ENCODE assay signal across 22 cellular contexts in the genomic region with DNA sequence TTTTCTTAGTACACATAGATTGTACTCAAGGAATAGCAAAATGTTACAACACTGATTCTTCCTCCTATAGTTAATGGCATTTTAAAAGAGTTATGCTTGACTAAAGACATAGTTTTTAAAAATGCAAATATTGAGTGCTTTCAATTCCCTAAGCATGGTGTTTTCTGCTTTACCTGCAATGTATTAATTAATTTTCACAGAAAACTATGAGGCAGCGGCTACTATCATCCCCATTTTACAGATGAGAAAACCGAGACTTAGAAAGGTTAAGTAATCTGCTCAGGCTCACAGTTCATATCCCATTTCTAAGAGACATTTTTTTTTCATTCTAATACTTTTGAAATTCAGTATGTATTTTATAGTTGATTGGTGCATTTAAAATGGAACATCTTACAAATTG. TPM values are rescaled to one million over a fixed set of nuclear protein-coding genes. Genes with fewer than 3 reads are reported as not detected.
DNase-seq lines count a peak whose midpoint lies in the region; ATAC-seq and TF ChIP-seq lines count a peak whose summit lies in the region.
"Had no signal": no experiment of that assay in that cellular context is flagged by ENCODE, and none has a peak within 500 bp of the region (broad histone marks: within the 10 kb centered on the region; RNA-seq: fewer than 3 reads in every experiment).

No MANE protein-coding gene starts in this region.

- H3K27ac ChIP-seq in left ventricle myocardium inferior (replicated peaks) (peak overlapping the region; percentile 83), right cardiac atrium (ENCODE audit: low read length) (no peak overlapping the region), coronary artery (peak overlapping the region; percentile 92 to 93), neutrophil (peak overlapping the region; percentile 98), upper lobe of right lung (peak overlapping the region; percentile 83)
- H3K27ac ChIP-seq: KMS-11, VCaP had no signal

- H3K9me3 ChIP-seq in left ventricle myocardium inferior (replicated peaks), result no peaks in the 10 kb centered on the region
- no peaks in the 10 kb centered on the region for H3K9me3 ChIP-seq in right cardiac atrium (ENCODE audit: control insufficient read depth, low read length)
- no peaks in the 10 kb centered on the region for H3K9me3 ChIP-seq in neutrophil
- no peaks in the 10 kb centered on the region for H3K9me3 ChIP-seq in upper lobe of right lung
- H3K9me3 ChIP-seq: ovary, thyroid gland had no signal

- intact Hi-C loops in left ventricle myocardium inferior (cut with micrococcal nuclease), result no loop called here
- intact Hi-C loops in right cardiac atrium (cut with DNase I), result no loop called here
- intact Hi-C loops in upper lobe of right lung (cut with DNase I), result no loop called here

- H3K27me3 ChIP-seq in left ventricle myocardium inferior (ENCODE audit: low read depth), result no peaks in the 10 kb centered on the region
- no peaks in the 10 kb centered on the region for H3K27me3 ChIP-seq in right cardiac atrium (ENCODE audit: control insufficient read depth, insufficient read depth)
- no peaks in the 10 kb centered on the region for H3K27me3 ChIP-seq in neutrophil
- H3K27me3 ChIP-seq in upper lobe of right lung, result no peaks in the 10 kb centered on the region
- H3K27me3 ChIP-seq: ovary, thyroid gland had no signal

- H3K4me1 ChIP-seq in left ventricle myocardium inferior (peaks cover 51% of the 10 kb centered on the region), right cardiac atrium (ENCODE audit: control insufficient read depth, insufficient read depth, low read length) (peaks cover 13% of the 10 kb centered on the region), neutrophil (ENCODE audit: control insufficient read depth in 1 of 2, insufficient read depth in 1 of 2, low read depth in 1 of 2, low read length in 1 of 2) (peaks cover 100% of the 10 kb centered on the region in 2 experiments), upper lobe of right lung (peaks cover 48% of the 10 kb centered on the region)

- no peaks in the 10 kb centered on the region for H3K36me3 ChIP-seq in left ventricle myocardium inferior
- H3K36me3 ChIP-seq in neutrophil, result peaks cover 3% of the 10 kb centered on the region
- H3K36me3 ChIP-seq in upper lobe of right lung, result no peaks in the 10 kb centered on the region
- H3K36me3 ChIP-seq: ovary, thyroid gland had no signal

- no peak for ATAC-seq in right cardiac atrium
- no peak for ATAC-seq in upper lobe of right lung
- ATAC-seq in GM18873 (IDR thresholded peaks at IDR 0.05; ENCODE audit: low FRiP score, unreplicated experiment), result no peak

- no peak for TF ChIP-seq CTCF in left ventricle myocardium inferior (IDR thresholded peaks at IDR 0.05; ENCODE audit: borderline replicate concordance)
- no peak for TF ChIP-seq CTCF in coronary artery (IDR thresholded peaks at IDR 0.05)
- TF ChIP-seq CTCF in neutrophil (IDR thresholded peaks at IDR 0.05), result no peak
- TF ChIP-seq CTCF in upper lobe of right lung (IDR thresholded peaks at IDR 0.05), result no peak

- H3K4me3 ChIP-seq in left ventricle myocardium inferior, result no peak overlapping the region
- no peak overlapping the region for H3K4me3 ChIP-seq in right cardiac atrium (ENCODE audit: low read length)
- H3K4me3 ChIP-seq in coronary artery, result no peak overlapping the region
- H3K4me3 ChIP-seq in neutrophil (ENCODE audit: low read depth in 1 of 2, low read length in 1 of 2), result no peak overlapping the region
- no peak overlapping the region for H3K4me3 ChIP-seq in upper lobe of right lung
- H3K4me3 ChIP-seq: ovary, thyroid gland had no signal

- no peak for DNase-seq in left ventricle myocardium inferior
- no peak for DNase-seq in right cardiac atrium
- DNase-seq in coronary artery (ENCODE audit: low spot score), result no peak
- no peak for DNase-seq in upper lobe of right lung
- no peak for DNase-seq in anterior cingulate cortex (lab: John Stamatoyannopoulos, UW)
- DNase-seq in NCI-H2171 treated with DMSO at 0.1 percent for 48 hours (lab: John Stamatoyannopoulos, UW), result no peak
- DNase-seq: activated naive CD4-positive, alpha-beta T cell treated with anti-CD3 and anti-CD28 coated beads, Interleukin-2, amount 50 U/mL, for 16 hours; central memory CD4-positive, alpha-beta T cell; endodermal cell; GF-D8; NCI-H1436; NCI-H510A; ovary had no signal

- WGBS in right cardiac atrium, result 99% methylated on average over 2 of the region's 2 CpGs

RNA-seq across cellular contexts. Expression of gene BMP10, which starts 38.0 kb away (rescaled TPM):
- total RNA-seq in left ventricle myocardium inferior, result 0.19 TPM
- 1,000 to 10,000 TPM; 1,953 to 6,380 (median 2,692) TPM for total RNA-seq in right cardiac atrium
- 153 TPM for polyA plus RNA-seq in right cardiac atrium
- 1.4 TPM for total RNA-seq in upper lobe of right lung
- total RNA-seq: activated CD8-positive, alpha-beta memory T cell treated with anti-CD3 and anti-CD28 coated beads, Interleukin-2, amount 10 ng/mL, durations not matched to agents 7 days and 5 days; Calu3; endodermal cell; ovary; PC-3; thyroid gland had no signal
- polyA plus RNA-seq: AG04450, ovary had no signal

Comparison
In these comparisons a context has a peak if more than half of its experiments do, and no peak if none do; other contexts are left out.
1. RNA of gene BMP10, which starts 38.0 kb away (total RNA-seq): 1,953 to 6,380 TPM in right cardiac atrium; 1.4 TPM in upper lobe of right lung (single experiment) and 0.19 TPM in left ventricle myocardium inferior (single experiment); every median in the first group is over 100 times any median in the second.